Comparison of ENCODE assay signal across 8 cellular contexts in genomic region chr12:949337-950099, GRCh38. TPM values are rescaled to one million over a fixed set of nuclear protein-coding genes. Genes with fewer than 3 reads are reported as not detected.
DNase-seq lines count a peak whose midpoint lies in the region; ATAC-seq and TF ChIP-seq lines count a peak whose summit lies in the region.

Gene RAD52 (minus strand): TSS chr12:949694. CDS start chr12:933058, 16,636 bp downstream.

- H3K4me1 ChIP-seq in left lung: peaks cover 0 to 10% of the 10 kb centered on the region in 2 donors

- no peaks in the 10 kb centered on the region for H3K36me3 ChIP-seq in left lung

- peak within 1 kb of the TSS; percentile 97 for H3K27ac Mint-ChIP-seq in dendritic cell treated with granulocyte-macrophage colony-stimulating factor and Interleukin-4, amounts not matched to agents 40 ng/mL and 50 ng/mL, for 4 days

- no peaks in the 10 kb centered on the region for H3K9me3 ChIP-seq in left lung

- peak; percentile 94 to 98 for TF ChIP-seq CTCF in left lung (IDR thresholded peaks at IDR 0.05)

- peak within 1 kb of the TSS; percentile 97 for H3K4me3 Mint-ChIP-seq in dendritic cell treated with granulocyte-macrophage colony-stimulating factor and Interleukin-4, amounts not matched to agents 40 ng/mL and 50 ng/mL, for 4 days

- intact Hi-C loops in dendritic cell treated with granulocyte-macrophage colony-stimulating factor and Interleukin-4, amounts not matched to agents 40 ng/mL and 50 ng/mL, for 4 days (cut with micrococcal nuclease): loop anchor here (1.0 to 10.0 kb wide), 4 partner anchors 37 to 387 kb away; no protein-coding TSS in a partner anchor
- intact Hi-C loops in left lung (cut with DNase I): loop anchor here in 1 of 2 donors (10.0 kb wide), 1 partner anchor 375 kb away; no protein-coding TSS in a partner anchor

- peaks cover 13% of the 10 kb centered on the region for H3K36me3 Mint-ChIP-seq in dendritic cell treated with granulocyte-macrophage colony-stimulating factor and Interleukin-4, amounts not matched to agents 40 ng/mL and 50 ng/mL, for 4 days (ENCODE audit: low read depth)

- no peaks in the 10 kb centered on the region for H3K27me3 ChIP-seq in left lung

- DNase-seq in C1 segment of cervical spinal cord (lab: John Stamatoyannopoulos, UW) (peak; percentile 77 to 100 (median 96)), NCI-H748 (lab: John Stamatoyannopoulos, UW; ENCODE audit: unreplicated experiment) (peak; percentile 96), left lung (peak; percentile 98 to 99)
- peak; percentile 95 to 98 for DNase-seq in activated CD4-positive, alpha-beta T cell treated with anti-CD3 and anti-CD28 coated beads, Interleukin-2, amount 50 U/mL, for 24 hours (ENCODE audit: low read depth in 1 of 2, low spot score in 1 of 2)
- DNase-seq in stimulated activated CD4-positive, alpha-beta T cell treated with anti-CD3 and anti-CD28 coated beads, Interleukin-4, amount 100 ng/mL, for 1 hour: peak; percentile 99

- no peaks in the 10 kb centered on the region for H3K9me3 Mint-ChIP-seq in dendritic cell treated with granulocyte-macrophage colony-stimulating factor and Interleukin-4, amounts not matched to agents 40 ng/mL and 50 ng/mL, for 4 days

- no peaks in the 10 kb centered on the region for H3K27me3 Mint-ChIP-seq in dendritic cell treated with granulocyte-macrophage colony-stimulating factor and Interleukin-4, amounts not matched to agents 40 ng/mL and 50 ng/mL, for 4 days

- ATAC-seq in GM19328 (IDR thresholded peaks at IDR 0.05; ENCODE audit: unreplicated experiment) (peak; percentile 79), HG03521 (IDR thresholded peaks at IDR 0.05; ENCODE audit: unreplicated experiment) (peak; percentile 83), left lung (peak; percentile 95)

- peaks cover 31% of the 10 kb centered on the region for H3K4me1 Mint-ChIP-seq in dendritic cell treated with granulocyte-macrophage colony-stimulating factor and Interleukin-4, amounts not matched to agents 40 ng/mL and 50 ng/mL, for 4 days (ENCODE audit: low read depth)

- H3K27ac ChIP-seq in left lung: peak within 1 kb of the TSS; percentile 91 to 93

- H3K4me3 ChIP-seq in left lung: peak within 1 kb of the TSS; percentile 73 to 86

RNA-seq across cellular contexts. Expression of gene RAD52, which starts in this region (rescaled TPM):
- total RNA-seq in left lung: 10 to 100 TPM; 11.1 to 16.3 TPM

Comparison
In these comparisons a context has a peak if more than half of its experiments do, and no peak if none do; other contexts are left out.
1. Peak in every context shown above with its lines: DNase-seq, ATAC-seq, H3K4me3 ChIP-seq and H3K27ac ChIP-seq.